In the genomic region with DNA sequence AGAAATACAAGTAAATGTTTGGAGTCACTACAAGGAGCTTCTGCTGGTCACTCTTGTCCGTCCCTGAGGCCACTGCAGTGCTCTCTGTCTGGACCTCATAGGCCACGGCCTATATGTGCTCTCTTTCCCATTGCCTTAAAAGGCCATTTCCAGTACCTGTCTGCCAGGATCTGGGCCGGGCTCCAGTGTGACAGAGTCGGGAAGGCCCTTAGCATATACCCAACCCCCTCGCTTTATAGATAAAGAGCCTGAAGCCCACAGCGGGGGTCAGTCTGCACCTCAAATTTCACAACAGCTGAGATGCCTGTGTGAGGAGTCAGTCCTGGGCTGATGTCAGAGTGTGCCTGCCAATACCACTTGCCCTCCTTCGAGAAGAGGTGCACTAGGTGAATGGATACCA, we compare ENCODE assay signal across 22 cellular contexts. TPM values are rescaled to one million over a fixed set of nuclear protein-coding genes. Genes with fewer than 3 reads are reported as not detected.
DNase-seq lines count a peak whose midpoint lies in the region; ATAC-seq, FAIRE-seq and TF ChIP-seq lines count a peak whose summit lies in the region.
"Had no signal": no experiment of that assay in that cellular context is flagged by ENCODE, and none has a peak within 500 bp of the region (broad histone marks: within the 10 kb centered on the region; RNA-seq: fewer than 3 reads in every experiment).

No MANE protein-coding gene starts in this region.

- intact Hi-C loops in HepG2 (cut with micrococcal nuclease; ENCODE audit: unreplicated experiment): no loop called here

- TF ChIP-seq EP300 in HepG2 (IDR thresholded peaks at IDR 0.05; ENCODE audit: low read depth in 2 of 2, low read length in 2 of 2): no peak
- no peak for TF ChIP-seq EP300 in HepG2 (CRISPR knock-in tag; IDR thresholded peaks at IDR 0.05; ENCODE audit: borderline replicate concordance)

- peaks cover 87% of the 10 kb centered on the region for H3K4me1 Mint-ChIP-seq in WTC11
- H3K4me1 Mint-ChIP-seq: CD14-positive monocyte had no signal

- H4K20me1 ChIP-seq in HepG2 (ENCODE audit: insufficient read depth, low read length): no peaks in the 10 kb centered on the region

- H3K9me3 ChIP-seq in iPS DF 6.9 (ENCODE audit: control insufficient read depth, insufficient read depth, low read length): no peaks in the 10 kb centered on the region
- no peaks in the 10 kb centered on the region for H3K9me3 ChIP-seq in HepG2 (ENCODE audit: low read length)
- H3K9me3 ChIP-seq: A549 had no signal

- H3K4me1 ChIP-seq in iPS DF 6.9 (ENCODE audit: control insufficient read depth, insufficient read depth, low read length) (peaks cover 26% of the 10 kb centered on the region), HepG2 (ENCODE audit: insufficient read depth, low read length) (no peaks in the 10 kb centered on the region)
- H3K4me1 ChIP-seq: A549 had no signal

- H3K4me3 ChIP-seq in H7 (ENCODE audit: insufficient read depth, low read depth, low read length): no peak overlapping the region
- no peak overlapping the region for H3K4me3 ChIP-seq in iPS DF 6.9 (ENCODE audit: low read length)
- H3K4me3 ChIP-seq in HepG2 (replicated peaks in 1 of 3; ENCODE audit: insufficient read depth in 1 of 3, low read depth in 2 of 3, low read length in 3 of 3): no peak overlapping the region
- H3K4me3 ChIP-seq: A549 had no signal

- no peak for TF ChIP-seq RAD21 in HepG2 (CRISPR knock-in tag; IDR thresholded peaks at IDR 0.05)

- peak overlapping the region; percentile 93 for H3K27ac Mint-ChIP-seq in WTC11
- H3K27ac Mint-ChIP-seq: CD14-positive monocyte had no signal

- H3K27ac ChIP-seq in iPS DF 6.9 (ENCODE audit: low read length) (no peak overlapping the region), HepG2 (ENCODE audit: extremely low read length, insufficient read depth, low read length) (no peak overlapping the region)
- H3K27ac ChIP-seq: A549 had no signal

- TF ChIP-seq CTCF in WTC11 (IDR thresholded peaks at IDR 0.05): no peak
- TF ChIP-seq CTCF in HepG2 (CRISPR knock-in tag; IDR thresholded peaks at IDR 0.05): no peak
- TF ChIP-seq CTCF in GM13976 (IDR thresholded peaks at IDR 0.05; ENCODE audit: borderline replicate concordance, control extremely low read depth, extremely low read depth, insufficient read depth, missing control alignments): no peak

- H3K9me3 Mint-ChIP-seq in WTC11: no peaks in the 10 kb centered on the region

- no peaks in the 10 kb centered on the region for H3K79me2 ChIP-seq in HepG2 (ENCODE audit: insufficient read depth, low read length)

- WGBS in iPS DF 6.9 (ENCODE audit: insufficient coverage, insufficient read length): no CpG with 5 or more reads among the region's 7 CpGs
- WGBS in HepG2 (ENCODE audit: low lambda C conversion rate): 23% methylated on average over 7 of the region's 7 CpGs

- BruUV-seq in HepG2 (replicated peaks; lab: Mats Ljungman, UMichigan): no TSS peak

- peak; percentile 80 for ATAC-seq in WTC11
- no peak for ATAC-seq in HepG2
- no peak for ATAC-seq in HG03565 (IDR thresholded peaks at IDR 0.05; ENCODE audit: unreplicated experiment)
- ATAC-seq: HCT116 had no signal

- POLR2A ChIA-PET in WTC11 (lab: Charles Lee): no interaction called here
- POLR2A ChIA-PET in HepG2 (lab: Yijun Ruan, JAX): no interaction called here

- H3K36me3 Mint-ChIP-seq in WTC11: no peaks in the 10 kb centered on the region
- H3K36me3 Mint-ChIP-seq: CD14-positive monocyte had no signal

- H2AFZ ChIP-seq in HepG2 (ENCODE audit: low read length): no peak overlapping the region

- no peak overlapping the region for H3K9ac ChIP-seq in HepG2 (ENCODE audit: insufficient read depth, low read depth, low read length)

- no peaks in the 10 kb centered on the region for H3K27me3 ChIP-seq in H7 (ENCODE audit: control insufficient read depth, insufficient read depth, low read length)
- H3K27me3 ChIP-seq in iPS DF 6.9 (ENCODE audit: control insufficient read depth, insufficient read depth, low read length): no peaks in the 10 kb centered on the region
- peaks cover 2 to 41% of the 10 kb centered on the region in 2 experiments; a peak in 3 of 5 replicates for H3K27me3 ChIP-seq in HepG2 (ENCODE audit: control insufficient read depth in 1 of 2, insufficient read depth in 2 of 2, low read length in 2 of 2)

- DNase-seq in A172 (ENCODE audit: low spot score) (peak; percentile 54), H7 (peak; percentile 66), WTC11 (ENCODE audit: low spot score) (peak; percentile 68), iPS DF 6.9 (ENCODE audit: low read depth, low spot score) (peak; percentile 41), HepG2 (ENCODE audit: low spot score) (no peak), GM13976 (ENCODE audit: low spot score) (no peak), NCI-H146 treated with DMSO at 0.1 percent for 48 hours (lab: John Stamatoyannopoulos, UW; ENCODE audit: unreplicated experiment) (no peak)
- DNase-seq: COR-L47; DMS153; Kasumi-1; MV-4-11; NCI-H1436 treated with DMSO at 0.1 percent for 48 hours; NCI-H2081 treated with DMSO at 0.1 percent for 48 hours; NCI-H2227 treated with DMSO at 0.1 percent for 48 hours; NCI-H526; NK-92 treated with Interleukin-12 subunit alpha and Interleukin-12 subunit beta, amount 100 ng/mL, for 24 hours; OCI-M1 had no signal

- no peak for TF ChIP-seq POLR2A in HepG2 (IDR thresholded peaks at IDR 0.05; ENCODE audit: insufficient read depth in 1 of 2, low read depth in 2 of 2, low read length in 2 of 2)

- H3K4me3 Mint-ChIP-seq in WTC11: no peak overlapping the region
- H3K4me3 Mint-ChIP-seq: CD14-positive monocyte had no signal

- H3K4me2 ChIP-seq in HepG2 (ENCODE audit: low read depth, low read length): no peak overlapping the region
- H3K4me2 ChIP-seq: A549 had no signal

- H3K27me3 Mint-ChIP-seq in WTC11 (ENCODE audit: low read depth): no peaks in the 10 kb centered on the region

- H3K36me3 ChIP-seq in H7 (replicated peaks; ENCODE audit: control insufficient read depth, insufficient read depth, low read length) (no peaks in the 10 kb centered on the region; the same call in 1 of the 2 replicates), iPS DF 6.9 (ENCODE audit: control insufficient read depth, insufficient read depth, low read length) (no peaks in the 10 kb centered on the region), HepG2 (replicated peaks in 1 of 2; ENCODE audit: control insufficient read depth in 1 of 2, insufficient read depth in 2 of 2, low read length in 2 of 2) (no peaks in the 10 kb centered on the region)

- no peak for FAIRE-seq in HepG2 (lab: Jason Lieb, UNC)
- FAIRE-seq: A549 had no signal

- CTCF ChIA-PET in WTC11 (lab: Charles Lee) (interaction anchor here (0.7 to 1.2 kb wide), 4 partner anchors 18 to 83 kb away, joined by 3 to 4 read pairs (median 3); a partner anchor contains a TSS), HepG2 (lab: Yijun Ruan, JAX; ENCODE audit: low intra/inter-chr PET ratio, low total read pairs) (no interaction called here)

- in situ Hi-C loops in HepG2 (cut with HindIII; ENCODE audit: extremely low pct_ligation_motif_present, low pct_unique_long_range_greater_than_20kb): no loop called here
- in situ Hi-C loops in GM13976 (cut with MboI; ENCODE audit: low sequenced_read_pairs, unreplicated experiment): no loop called here

TF ChIP-seq in WTC11, 78 proteins besides CTCF, POLR2A, EP300 and RAD21 (continues in another document):
- TF ChIP-seq ZNF263 (CRISPR knock-in tag; IDR thresholded peaks at IDR 0.05; ENCODE audit: low read depth): no peak

TF ChIP-seq in HepG2, 621 proteins besides CTCF, POLR2A, EP300 and RAD21 (continues in another document):
- TF ChIP-seq, protein P1, sequence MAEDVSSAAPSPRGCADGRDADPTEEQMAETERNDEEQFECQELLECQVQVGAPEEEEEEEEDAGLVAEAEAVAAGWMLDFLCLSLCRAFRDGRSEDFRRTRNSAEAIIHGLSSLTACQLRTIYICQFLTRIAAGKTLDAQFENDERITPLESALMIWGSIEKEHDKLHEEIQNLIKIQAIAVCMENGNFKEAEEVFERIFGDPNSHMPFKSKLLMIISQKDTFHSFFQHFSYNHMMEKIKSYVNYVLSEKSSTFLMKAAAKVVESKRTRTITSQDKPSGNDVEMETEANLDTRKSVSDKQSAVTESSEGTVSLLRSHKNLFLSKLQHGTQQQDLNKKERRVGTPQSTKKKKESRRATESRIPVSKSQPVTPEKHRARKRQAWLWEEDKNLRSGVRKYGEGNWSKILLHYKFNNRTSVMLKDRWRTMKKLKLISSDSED (CRISPR knock-in tag; IDR thresholded peaks at IDR 0.05): no peak
- TF ChIP-seq MIER2 (CRISPR knock-in tag; IDR thresholded peaks at IDR 0.05) (no peak), ZSCAN30 (CRISPR knock-in tag; IDR thresholded peaks at IDR 0.05) (no peak), RAD51 (IDR thresholded peaks at IDR 0.05; ENCODE audit: borderline replicate concordance) (no peak)

RNA-seq across cellular contexts. Expression of a gene that starts 39.9 kb away (rescaled TPM):
- total RNA-seq in A172 (2014; rRNA removed; shearing (Covaris generic)): 47.5 and 50.5 TPM in 2 replicates
- 63.9 and 79.4 TPM in 2 replicates for total RNA-seq in H7 (2014; rRNA removed; shearing (Covaris generic))
- 164 to 196 TPM (median 187 TPM) in 3 replicates for total RNA-seq in WTC11 (2021)
- 0.13 TPM in 1 of 2 replicates, not detected in the other for total RNA-seq in HepG2 (2016; rRNA removed; fragmentation: Illumina TruSeq; extraction: Trizol)
- not detected in 2 replicates for total RNA-seq in HepG2 (2016; cell fraction: cytosol; rRNA removed; fragmentation: Illumina TruSeq; extraction: Trizol; ENCODE audit: low read depth)
- 0.12 and 0.15 TPM in 2 replicates for total RNA-seq in HepG2 (2016; cell fraction: insoluble cytoplasmic fraction; rRNA removed; fragmentation: Illumina TruSeq; extraction: Trizol)
- 0.09 and 0.21 TPM in 2 replicates for total RNA-seq in HepG2 (2016; cell fraction: membrane; rRNA removed; fragmentation: Illumina TruSeq; extraction: Trizol)
- total RNA-seq in HepG2 (2016; cell fraction: nucleus; rRNA removed; fragmentation: Illumina TruSeq; extraction: Trizol): 0.34 TPM in 1 of 2 replicates, not detected in the other
- 0.05 and 0.07 TPM in 2 replicates for polyA plus RNA-seq in HepG2 (2011; rRNA removed)
- 0.05 and 0.13 TPM in 2 replicates for polyA plus RNA-seq in HepG2 (2011; cell fraction: cytosol; rRNA removed)
- 0.05 and 0.19 TPM in 2 replicates for polyA plus RNA-seq in HepG2 (2011; cell fraction: nucleus; rRNA removed)
- 0.05 and 0.07 TPM in 2 replicates for polyA plus RNA-seq in HepG2 (2012)
- polyA plus RNA-seq in HepG2 (2016; cell fraction: cytosol; fragmentation: Illumina TruSeq; extraction: Trizol; ENCODE audit: low read depth): 0.03 TPM in 1 of 2 replicates, not detected in the other
- polyA plus RNA-seq in HepG2 (2016; cell fraction: insoluble cytoplasmic fraction; fragmentation: Illumina TruSeq; extraction: Trizol; ENCODE audit: low read depth): 0.19 and 0.32 TPM in 2 replicates
- polyA plus RNA-seq in HepG2 (2016; cell fraction: membrane; fragmentation: Illumina TruSeq; extraction: Trizol; ENCODE audit: low read depth): 0.19 and 0.45 TPM in 2 replicates
- polyA plus RNA-seq in HepG2 (2016; cell fraction: nucleus; fragmentation: Illumina TruSeq; extraction: Trizol; ENCODE audit: insufficient read depth, low read depth): 0.23 TPM in 1 of 2 replicates, not detected in the other
- polyA minus RNA-seq in HepG2 (2011; rRNA and poly(A)+ RNA removed; ENCODE audit: low replicate concordance): 1.0 TPM in 1 of 2 replicates, not detected in the other
- polyA minus RNA-seq in HepG2 (2011; cell fraction: cytosol; rRNA and poly(A)+ RNA removed): not detected in 2 replicates
- polyA minus RNA-seq in HepG2 (2011; cell fraction: nucleus; rRNA and poly(A)+ RNA removed): not detected in 2 replicates
- total RNA-seq: IMR-90 had no signal
- polyA plus RNA-seq: IMR-90 had no signal

Comparison
In these comparisons a context has a peak if more than half of its experiments do, and no peak if none do; other contexts are left out.
1. DNase-seq: peak in A172 (single experiment), H7 (single experiment), WTC11 (single experiment) and iPS DF 6.9 (single experiment); none in HepG2 (single experiment), GM13976 (single experiment) and NCI-H146 treated with DMSO at 0.1 percent for 48 hours (single experiment).
2. RNA of a gene that starts 39.9 kb away (total RNA-seq): 164 to 196 TPM in WTC11, 63.9 to 79.4 TPM in H7 and 47.5 to 50.5 TPM in A172; 0.09 to 0.34 TPM in HepG2; every median in the first group is over 10 times any median in the second.